In genomic region chr10:23438547-23439451, GRCh38 we compare ENCODE assay signal across 8 cellular contexts. TPM values are rescaled to one million over a fixed set of nuclear protein-coding genes. Genes with fewer than 3 reads are reported as not detected.
DNase-seq lines count a peak whose midpoint lies in the region; ATAC-seq and TF ChIP-seq lines count a peak whose summit lies in the region.

A gene with protein sequence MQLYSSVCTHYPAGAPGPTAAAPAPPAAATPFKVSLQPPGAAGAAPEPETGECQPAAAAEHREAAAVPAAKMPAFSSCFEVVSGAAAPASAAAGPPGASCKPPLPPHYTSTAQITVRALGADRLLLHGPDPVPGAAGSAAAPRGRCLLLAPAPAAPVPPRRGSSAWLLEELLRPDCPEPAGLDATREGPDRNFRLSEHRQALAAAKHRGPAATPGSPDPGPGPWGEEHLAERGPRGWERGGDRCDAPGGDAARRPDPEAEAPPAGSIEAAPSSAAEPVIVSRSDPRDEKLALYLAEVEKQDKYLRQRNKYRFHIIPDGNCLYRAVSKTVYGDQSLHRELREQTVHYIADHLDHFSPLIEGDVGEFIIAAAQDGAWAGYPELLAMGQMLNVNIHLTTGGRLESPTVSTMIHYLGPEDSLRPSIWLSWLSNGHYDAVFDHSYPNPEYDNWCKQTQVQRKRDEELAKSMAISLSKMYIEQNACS (plus strand): TSS chr10:23439075. CDS start chr10:23439458, 383 bp downstream.

- peak within 1 kb of the TSS; percentile 85 for H3K4me3 Mint-ChIP-seq in activated CD4-positive, alpha-beta T cell treated with anti-CD3 and anti-CD28 coated beads for 36 hours

- H3K27me3 ChIP-seq in layer of hippocampus (ENCODE audit: control insufficient read depth, insufficient read depth, low read length): no peaks in the 10 kb centered on the region

- peaks cover 9% of the 10 kb centered on the region for H3K36me3 Mint-ChIP-seq in activated CD4-positive, alpha-beta T cell treated with anti-CD3 and anti-CD28 coated beads for 36 hours (ENCODE audit: low read depth)

- intact Hi-C loops in activated CD4-positive, alpha-beta T cell treated with anti-CD3 and anti-CD28 coated beads for 36 hours (cut with DNase I, micrococcal nuclease): loop anchor here (1.0 to 5.0 kb wide), 8 partner anchors 26 to 1578 kb away; partner anchors contain the start of genes DNAJC1 (in 1 of the 2), ENKUR (in 1 of the 2), KIAA1217 (in 1 of the 2) and MSRB2 (in 1 of the 2)

- DNase-seq in AG10803 (ENCODE audit: low read depth) (peak; percentile 93), NCI-H226 (peak; percentile 90), choroid plexus epithelial cell (ENCODE audit: low read depth) (peak; percentile 95)
- peak; percentile 96 for DNase-seq in activated CD4-positive, alpha-beta T cell treated with anti-CD3 and anti-CD28 coated beads for 36 hours
- peak; percentile 85 to 92 (median 91) for DNase-seq in stimulated activated CD4-positive, alpha-beta T cell treated with anti-CD3 and anti-CD28 coated beads, Interleukin-1b, Interleukin-23, amount 100 ng/mL, for 24 hours (ENCODE audit: low read depth in 4 of 4, low spot score in 1 of 4)

- ATAC-seq in GM19023 (IDR thresholded peaks at IDR 0.05; ENCODE audit: unreplicated experiment) (peak; percentile 81), HG03196 (IDR thresholded peaks at IDR 0.05; ENCODE audit: unreplicated experiment) (peak; percentile 79)
- peak; percentile 88 for ATAC-seq in activated CD4-positive, alpha-beta T cell treated with anti-CD3 and anti-CD28 coated beads for 36 hours

- H3K9me3 Mint-ChIP-seq in activated CD4-positive, alpha-beta T cell treated with anti-CD3 and anti-CD28 coated beads for 36 hours (ENCODE audit: low read depth): no peaks in the 10 kb centered on the region

- TF ChIP-seq CTCF in AG10803 (conservative IDR thresholded peaks at IDR 0.05; ENCODE audit: low read length): peak; percentile 1; the same call in 1 of the 2 replicates
- TF ChIP-seq CTCF in choroid plexus epithelial cell (conservative IDR thresholded peaks at IDR 0.05; ENCODE audit: low read depth, low read length): peak; percentile 22

- peak within 1 kb of the TSS; percentile 93 for H3K27ac ChIP-seq in layer of hippocampus (ENCODE audit: low read depth, low read length)

- peak within 1 kb of the TSS; percentile 84 for H3K4me3 ChIP-seq in AG10803 (ENCODE audit: low read length)
- H3K4me3 ChIP-seq in choroid plexus epithelial cell (ENCODE audit: low read depth, low read length): peak within 1 kb of the TSS; percentile 63

- no peaks in the 10 kb centered on the region for H3K27me3 Mint-ChIP-seq in activated CD4-positive, alpha-beta T cell treated with anti-CD3 and anti-CD28 coated beads for 36 hours

- POLR2A ChIA-PET in activated CD4-positive, alpha-beta T cell treated with anti-CD3 and anti-CD28 coated beads for 36 hours (lab: Charles Lee): interaction anchor here (0.6 to 1.7 kb wide), 3 partner anchors 10 to 115 kb away, joined by 3 to 6 read pairs (median 5); no protein-coding TSS in a partner anchor

- CTCF ChIA-PET in activated CD4-positive, alpha-beta T cell treated with anti-CD3 and anti-CD28 coated beads for 36 hours (lab: Charles Lee): interaction anchor here (0.6 to 1.7 kb wide), 6 partner anchors 9 to 126 kb away, joined by 3 to 7 read pairs (median 3); no protein-coding TSS in a partner anchor

- peak within 1 kb of the TSS; percentile 91 for H3K27ac Mint-ChIP-seq in activated CD4-positive, alpha-beta T cell treated with anti-CD3 and anti-CD28 coated beads for 36 hours

- H3K4me1 Mint-ChIP-seq in activated CD4-positive, alpha-beta T cell treated with anti-CD3 and anti-CD28 coated beads for 36 hours: peaks cover 28% of the 10 kb centered on the region

RNA-seq across cellular contexts. Expression of the gene that starts here (rescaled TPM):
- 1 to 10 TPM; 5.7 to 6.5 TPM for total RNA-seq in activated CD4-positive, alpha-beta T cell treated with anti-CD3 and anti-CD28 coated beads for 36 hours

Comparison
In these comparisons a context has a peak if more than half of its experiments do, and no peak if none do; other contexts are left out.
1. Peak in every context shown above with its lines: DNase-seq, ATAC-seq, H3K4me3 ChIP-seq and H3K27ac ChIP-seq.